Comparison of ENCODE assay signal across 13 cellular contexts in the genomic region with DNA sequence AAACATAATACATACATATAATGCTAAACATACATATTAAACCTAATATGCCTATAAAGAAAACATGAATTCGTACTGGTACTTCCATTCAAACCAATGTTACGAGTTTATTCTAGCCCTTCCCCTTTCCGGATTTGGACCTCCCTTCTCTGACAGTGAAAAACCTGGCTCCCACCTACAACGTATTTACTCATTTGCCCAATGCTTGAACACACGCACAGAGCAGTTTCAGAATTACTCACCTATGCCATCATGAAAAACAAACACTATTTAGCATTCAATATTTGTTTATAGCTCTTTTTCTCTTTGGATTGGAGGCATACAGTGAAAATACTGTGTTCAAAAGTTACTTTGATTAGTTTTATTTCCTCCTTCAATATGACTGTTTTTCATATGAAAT.
DNase-seq lines count a peak whose midpoint lies in the region; ATAC-seq, FAIRE-seq and TF ChIP-seq lines count a peak whose summit lies in the region.
"Had no signal": no experiment of that assay in that cellular context is flagged by ENCODE, and none has a peak within 500 bp of the region (broad histone marks: within the 10 kb centered on the region; RNA-seq: fewer than 3 reads in every experiment).

No MANE protein-coding gene starts in this region.

- H3K36me3 ChIP-seq in GM12878 (ENCODE audit: control insufficient read depth in 2 of 2, insufficient read depth in 2 of 2, low read length in 1 of 2): no peaks in the 10 kb centered on the region
- no peaks in the 10 kb centered on the region for H3K36me3 ChIP-seq in body of pancreas (replicated peaks in 1 of 2; ENCODE audit: insufficient read depth in 1 of 2, low read depth in 2 of 2)

- H3K4me1 ChIP-seq in GM12878 (ENCODE audit: control insufficient read depth, insufficient read depth, low read length): no peaks in the 10 kb centered on the region
- H3K4me1 ChIP-seq in body of pancreas: no peaks in the 10 kb centered on the region
- H3K4me1 ChIP-seq: A549, Caco-2 had no signal

- BruUV-seq in GM12878 (replicated peaks; lab: Mats Ljungman, UMichigan): no TSS peak

- no peak overlapping the region for H2AFZ ChIP-seq in GM12878 (ENCODE audit: control insufficient read depth, low read depth, low read length)
- H2AFZ ChIP-seq: GM23338 had no signal

- TF ChIP-seq POLR2A in GM12878 (IDR thresholded peaks at IDR 0.05; ENCODE audit: low read depth, low read length): no peak
- no peak for TF ChIP-seq POLR2A in body of pancreas (IDR thresholded peaks at IDR 0.05)

- intact Hi-C loops in GM12878 (cut with micrococcal nuclease; ENCODE audit: unreplicated experiment) (no loop called here), body of pancreas (cut with DNase I) (no loop called here)

- RAD21 ChIA-PET in GM12878 (lab: Charles Lee; ENCODE audit: unreplicated experiment): no interaction called here

- H3K27me3 ChIP-seq in GM12878 (replicated peaks in 1 of 2; ENCODE audit: control insufficient read depth in 2 of 2, insufficient read depth in 2 of 2, low read length in 1 of 2): no peaks in the 10 kb centered on the region; a peak in 2 of 4 replicates
- no peaks in the 10 kb centered on the region for H3K27me3 ChIP-seq in body of pancreas

- H3K9me3 ChIP-seq in GM12878 (replicated peaks; ENCODE audit: control insufficient read depth, insufficient read depth, low read length) (no peaks in the 10 kb centered on the region), body of pancreas (no peaks in the 10 kb centered on the region)
- H3K9me3 ChIP-seq: A549, Caco-2 had no signal

- no peak overlapping the region for H3K4me3 ChIP-seq in GM12878
- no peak overlapping the region for H3K4me3 ChIP-seq in body of pancreas
- H3K4me3 ChIP-seq: A549, GM23338 had no signal

- TF ChIP-seq CTCF in GM12878 (IDR thresholded peaks at IDR 0.05 in 2 of 3, conservative IDR thresholded peaks at IDR 0.05 in 1 of 3; ENCODE audit: control insufficient read depth in 2 of 3, extremely low read depth in 1 of 3, insufficient read depth in 1 of 3, low read depth in 3 of 3, low read length in 3 of 3) (no peak), body of pancreas (IDR thresholded peaks at IDR 0.05) (no peak)

- in situ Hi-C loops in GM12878 (cut with MboI): no loop called here

- H3K27ac ChIP-seq in GM12878 (ENCODE audit: control insufficient read depth, insufficient read depth): no peak overlapping the region
- no peak overlapping the region for H3K27ac ChIP-seq in body of pancreas
- H3K27ac ChIP-seq: A549 had no signal

- CTCF ChIA-PET in GM12878 (lab: Yijun Ruan, JAX): interaction anchor here (0.6 to 1.7 kb wide), 2 partner anchors 15 to 16 kb away, joined by 3 read pairs; no protein-coding TSS in a partner anchor

- TF ChIP-seq RAD21 in GM12878 (IDR thresholded peaks at IDR 0.05; ENCODE audit: insufficient read depth, low read depth, low read length): no peak

- no peaks in the 10 kb centered on the region for H4K20me1 ChIP-seq in GM12878 (ENCODE audit: control insufficient read depth, insufficient read depth)

- H3K9ac ChIP-seq in GM12878 (ENCODE audit: control insufficient read depth, insufficient read depth, low read length): no peak overlapping the region

- DNase-seq in DMS53 treated with DMSO at 0.1 percent for 48 hours (lab: John Stamatoyannopoulos, UW; ENCODE audit: unreplicated experiment): peak; percentile 49
- DNase-seq in GM12878 (ENCODE audit: low read depth, low spot score): no peak
- no peak for DNase-seq in UCSD-AML1 (lab: John Stamatoyannopoulos, UW; ENCODE audit: unreplicated experiment)
- DNase-seq in OCI-M1 (lab: John Stamatoyannopoulos, UW): no peak
- DNase-seq in NCI-H2107 treated with DMSO at 0.1 percent for 48 hours (lab: John Stamatoyannopoulos, UW; ENCODE audit: unreplicated experiment): no peak
- no peak for DNase-seq in body of pancreas
- DNase-seq: CD8-positive, alpha-beta memory T cell had no signal

- TF ChIP-seq EP300 in GM12878 (IDR thresholded peaks at IDR 0.05; ENCODE audit: borderline replicate concordance in 1 of 2, control insufficient read depth in 1 of 2, low read depth in 2 of 2, low read length in 2 of 2): no peak

- ATAC-seq in GM18868 (IDR thresholded peaks at IDR 0.05; ENCODE audit: unreplicated experiment) (peak; percentile 64), HG03520 (IDR thresholded peaks at IDR 0.05; ENCODE audit: unreplicated experiment) (peak; percentile 51), GM12878 (peak; percentile 50; the same call in 2 of the 3 replicates), body of pancreas (no peak)

- 1% methylated on average over 5 of the region's 5 CpGs for WGBS in GM12878 (ENCODE audit: insufficient coverage, insufficient replicate concordance, low lambda C conversion rate, missing lambda C conversion rate)
- 27 to 34% methylated on average over 5 of the region's 5 CpGs for WGBS in body of pancreas, 2 donors

- POLR2A ChIA-PET in GM12878 (lab: Charles Lee): no interaction called here

- no peak for FAIRE-seq in GM12878 (lab: Jason Lieb, UNC)
- FAIRE-seq: A549, G401.6 had no signal

- H3K79me2 ChIP-seq in GM12878 (ENCODE audit: control insufficient read depth, insufficient read depth, low read length): no peaks in the 10 kb centered on the region

- H3K4me2 ChIP-seq in GM12878 (ENCODE audit: control insufficient read depth, insufficient read depth): no peak overlapping the region
- H3K4me2 ChIP-seq: A549, GM23338 had no signal

- SMC1A ChIA-PET in GM12878 (lab: Charles Lee; ENCODE audit: uncharacterized antibody, unreplicated experiment): no interaction called here

TF ChIP-seq in GM12878, 131 proteins besides CTCF, POLR2A, EP300 and RAD21:
- TF ChIP-seq, protein P1, sequence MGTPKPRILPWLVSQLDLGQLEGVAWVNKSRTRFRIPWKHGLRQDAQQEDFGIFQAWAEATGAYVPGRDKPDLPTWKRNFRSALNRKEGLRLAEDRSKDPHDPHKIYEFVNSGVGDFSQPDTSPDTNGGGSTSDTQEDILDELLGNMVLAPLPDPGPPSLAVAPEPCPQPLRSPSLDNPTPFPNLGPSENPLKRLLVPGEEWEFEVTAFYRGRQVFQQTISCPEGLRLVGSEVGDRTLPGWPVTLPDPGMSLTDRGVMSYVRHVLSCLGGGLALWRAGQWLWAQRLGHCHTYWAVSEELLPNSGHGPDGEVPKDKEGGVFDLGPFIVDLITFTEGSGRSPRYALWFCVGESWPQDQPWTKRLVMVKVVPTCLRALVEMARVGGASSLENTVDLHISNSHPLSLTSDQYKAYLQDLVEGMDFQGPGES (IDR thresholded peaks at IDR 0.05): no peak
- peak; percentile 30 for TF ChIP-seq JUNB (IDR thresholded peaks at IDR 0.05)
- TF ChIP-seq, protein P2, sequence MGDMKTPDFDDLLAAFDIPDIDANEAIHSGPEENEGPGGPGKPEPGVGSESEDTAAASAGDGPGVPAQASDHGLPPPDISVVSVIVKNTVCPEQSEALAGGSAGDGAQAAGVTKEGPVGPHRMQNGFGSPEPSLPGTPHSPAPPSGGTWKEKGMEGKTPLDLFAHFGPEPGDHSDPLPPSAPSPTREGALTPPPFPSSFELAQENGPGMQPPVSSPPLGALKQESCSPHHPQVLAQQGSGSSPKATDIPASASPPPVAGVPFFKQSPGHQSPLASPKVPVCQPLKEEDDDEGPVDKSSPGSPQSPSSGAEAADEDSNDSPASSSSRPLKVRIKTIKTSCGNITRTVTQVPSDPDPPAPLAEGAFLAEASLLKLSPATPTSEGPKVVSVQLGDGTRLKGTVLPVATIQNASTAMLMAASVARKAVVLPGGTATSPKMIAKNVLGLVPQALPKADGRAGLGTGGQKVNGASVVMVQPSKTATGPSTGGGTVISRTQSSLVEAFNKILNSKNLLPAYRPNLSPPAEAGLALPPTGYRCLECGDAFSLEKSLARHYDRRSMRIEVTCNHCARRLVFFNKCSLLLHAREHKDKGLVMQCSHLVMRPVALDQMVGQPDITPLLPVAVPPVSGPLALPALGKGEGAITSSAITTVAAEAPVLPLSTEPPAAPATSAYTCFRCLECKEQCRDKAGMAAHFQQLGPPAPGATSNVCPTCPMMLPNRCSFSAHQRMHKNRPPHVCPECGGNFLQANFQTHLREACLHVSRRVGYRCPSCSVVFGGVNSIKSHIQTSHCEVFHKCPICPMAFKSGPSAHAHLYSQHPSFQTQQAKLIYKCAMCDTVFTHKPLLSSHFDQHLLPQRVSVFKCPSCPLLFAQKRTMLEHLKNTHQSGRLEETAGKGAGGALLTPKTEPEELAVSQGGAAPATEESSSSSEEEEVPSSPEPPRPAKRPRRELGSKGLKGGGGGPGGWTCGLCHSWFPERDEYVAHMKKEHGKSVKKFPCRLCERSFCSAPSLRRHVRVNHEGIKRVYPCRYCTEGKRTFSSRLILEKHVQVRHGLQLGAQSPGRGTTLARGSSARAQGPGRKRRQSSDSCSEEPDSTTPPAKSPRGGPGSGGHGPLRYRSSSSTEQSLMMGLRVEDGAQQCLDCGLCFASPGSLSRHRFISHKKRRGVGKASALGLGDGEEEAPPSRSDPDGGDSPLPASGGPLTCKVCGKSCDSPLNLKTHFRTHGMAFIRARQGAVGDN (IDR thresholded peaks at IDR 0.05): no peak
- TF ChIP-seq, protein P3, sequence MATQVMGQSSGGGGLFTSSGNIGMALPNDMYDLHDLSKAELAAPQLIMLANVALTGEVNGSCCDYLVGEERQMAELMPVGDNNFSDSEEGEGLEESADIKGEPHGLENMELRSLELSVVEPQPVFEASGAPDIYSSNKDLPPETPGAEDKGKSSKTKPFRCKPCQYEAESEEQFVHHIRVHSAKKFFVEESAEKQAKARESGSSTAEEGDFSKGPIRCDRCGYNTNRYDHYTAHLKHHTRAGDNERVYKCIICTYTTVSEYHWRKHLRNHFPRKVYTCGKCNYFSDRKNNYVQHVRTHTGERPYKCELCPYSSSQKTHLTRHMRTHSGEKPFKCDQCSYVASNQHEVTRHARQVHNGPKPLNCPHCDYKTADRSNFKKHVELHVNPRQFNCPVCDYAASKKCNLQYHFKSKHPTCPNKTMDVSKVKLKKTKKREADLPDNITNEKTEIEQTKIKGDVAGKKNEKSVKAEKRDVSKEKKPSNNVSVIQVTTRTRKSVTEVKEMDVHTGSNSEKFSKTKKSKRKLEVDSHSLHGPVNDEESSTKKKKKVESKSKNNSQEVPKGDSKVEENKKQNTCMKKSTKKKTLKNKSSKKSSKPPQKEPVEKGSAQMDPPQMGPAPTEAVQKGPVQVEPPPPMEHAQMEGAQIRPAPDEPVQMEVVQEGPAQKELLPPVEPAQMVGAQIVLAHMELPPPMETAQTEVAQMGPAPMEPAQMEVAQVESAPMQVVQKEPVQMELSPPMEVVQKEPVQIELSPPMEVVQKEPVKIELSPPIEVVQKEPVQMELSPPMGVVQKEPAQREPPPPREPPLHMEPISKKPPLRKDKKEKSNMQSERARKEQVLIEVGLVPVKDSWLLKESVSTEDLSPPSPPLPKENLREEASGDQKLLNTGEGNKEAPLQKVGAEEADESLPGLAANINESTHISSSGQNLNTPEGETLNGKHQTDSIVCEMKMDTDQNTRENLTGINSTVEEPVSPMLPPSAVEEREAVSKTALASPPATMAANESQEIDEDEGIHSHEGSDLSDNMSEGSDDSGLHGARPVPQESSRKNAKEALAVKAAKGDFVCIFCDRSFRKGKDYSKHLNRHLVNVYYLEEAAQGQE (IDR thresholded peaks at IDR 0.05; ENCODE audit: low read depth, low read length): no peak
